In genomic region chr1:184315254-184315653, GRCh38 we compare ENCODE assay signal across 20 cellular contexts.
DNase-seq lines count a peak whose midpoint lies in the region; TF ChIP-seq lines count a peak whose summit lies in the region.
"Had no signal": no experiment of that assay in that cellular context is flagged by ENCODE, and none has a peak within 500 bp of the region (broad histone marks: within the 10 kb centered on the region; RNA-seq: fewer than 3 reads in every experiment).

No MANE protein-coding gene starts in this region.

- no peak overlapping the region for H3K9ac ChIP-seq in SK-N-MC (ENCODE audit: insufficient read length)

- TF ChIP-seq CTCF in fibroblast of mammary gland (conservative IDR thresholded peaks at IDR 0.05; ENCODE audit: control insufficient read depth, insufficient read depth, low read depth, low read length): no peak
- TF ChIP-seq CTCF in suprapubic skin (IDR thresholded peaks at IDR 0.05): no peak

- peak; percentile 74 for DNase-seq in EL
- DNase-seq in SK-N-MC (ENCODE audit: low read depth, low spot score): no peak
- peak; percentile 62 for DNase-seq in fibroblast of mammary gland (ENCODE audit: low read depth)
- DNase-seq in suprapubic skin (ENCODE audit: low spot score in 2 of 2): no peak
- DNase-seq in NCI-H1436 treated with DMSO at 0.1 percent for 48 hours (lab: John Stamatoyannopoulos, UW): no peak
- DNase-seq in cortex of kidney (lab: John Stamatoyannopoulos, UW): no peak
- DNase-seq in NOMO-1 (lab: John Stamatoyannopoulos, UW; ENCODE audit: unreplicated experiment in 2 of 2): no peak
- DNase-seq: activated CD4-positive, alpha-beta T cell treated with anti-CD3 and anti-CD28 coated beads for 48 hours; activated naive CD8-positive, alpha-beta T cell treated with anti-CD3 and anti-CD28 coated beads, Interleukin-2, amount 10 ng/mL, durations not matched to agents 7 days and 5 days; brain microvascular endothelial cell; C1 segment of cervical spinal cord; dermis blood vessel endothelial cell; KBM-7; left cardiac atrium; natural killer cell; NCI-H1694 treated with DMSO at 0.1 percent for 48 hours; NCI-H82; pancreas; SHP77; tibial artery had no signal

- no peaks in the 10 kb centered on the region for H3K4me1 ChIP-seq in suprapubic skin
- H3K4me1 ChIP-seq: tibial artery had no signal

- H3K27me3 ChIP-seq in suprapubic skin: no peaks in the 10 kb centered on the region
- H3K27me3 ChIP-seq: brain microvascular endothelial cell, pancreas, tibial artery had no signal

- peak overlapping the region; percentile 80 for H3K27ac ChIP-seq in SK-N-MC
- peak overlapping the region; percentile 16 for H3K27ac ChIP-seq in suprapubic skin
- H3K27ac ChIP-seq: brain microvascular endothelial cell, pancreas, tibial artery had no signal

- TF ChIP-seq EP300 in suprapubic skin (IDR thresholded peaks at IDR 0.05): no peak

- 49% methylated on average over 2 of the region's 2 CpGs for WGBS in suprapubic skin

- H3K9me3 ChIP-seq in SK-N-MC (ENCODE audit: low read depth, low read length): no peaks in the 10 kb centered on the region
- H3K9me3 ChIP-seq in suprapubic skin: no peaks in the 10 kb centered on the region
- H3K9me3 ChIP-seq: pancreas, tibial artery had no signal

- peak overlapping the region; percentile 54 for H3K4me3 ChIP-seq in SK-N-MC
- no peak overlapping the region for H3K4me3 ChIP-seq in fibroblast of mammary gland (ENCODE audit: control insufficient read depth, low read depth, low read length)
- H3K4me3 ChIP-seq in suprapubic skin: no peak overlapping the region
- H3K4me3 ChIP-seq: pancreas, tibial artery had no signal

- TF ChIP-seq POLR2A in suprapubic skin (IDR thresholded peaks at IDR 0.05): no peak

- H3K36me3 ChIP-seq in SK-N-MC (ENCODE audit: insufficient read depth, low read length): no peaks in the 10 kb centered on the region
- no peaks in the 10 kb centered on the region for H3K36me3 ChIP-seq in suprapubic skin
- H3K36me3 ChIP-seq: brain microvascular endothelial cell, pancreas, tibial artery had no signal

Comparison
In these comparisons a context has a peak if more than half of its experiments do, and no peak if none do; other contexts are left out.
1. DNase-seq: peak in EL (single experiment) and fibroblast of mammary gland (single experiment); none in SK-N-MC (single experiment), suprapubic skin (0 of 2), NCI-H1436 treated with DMSO at 0.1 percent for 48 hours (single experiment), cortex of kidney (single experiment) and NOMO-1 (0 of 2).